In genomic region chr22:48488611-48489456, GRCh38 we compare ENCODE assay signal across 13 cellular contexts.
A peak's percentile ranks its signal among the peaks of the same experiment; 100 is the strongest.
DNase-seq lines count a peak whose midpoint lies in the region; ATAC-seq, FAIRE-seq and TF ChIP-seq lines count a peak whose summit lies in the region.
"Had no signal": no experiment of that assay in that cellular context is flagged by ENCODE, and none has a peak within 500 bp of the region (broad histone marks: within the 10 kb centered on the region; RNA-seq: fewer than 3 reads in every experiment).

No MANE protein-coding gene starts in this region.

- no peaks in the 10 kb centered on the region for H3K36me3 ChIP-seq in H7 (replicated peaks; ENCODE audit: control insufficient read depth, insufficient read depth, low read length)
- H3K36me3 ChIP-seq: transverse colon had no signal

- H3K9me3 ChIP-seq in A549, result no peaks in the 10 kb centered on the region
- H3K9me3 ChIP-seq: transverse colon had no signal

- peaks cover 45% of the 10 kb centered on the region for H3K4me1 ChIP-seq in A549

- H3K4me3 Mint-ChIP-seq in neural crest cell, result peak overlapping the region; percentile 91
- H3K4me3 Mint-ChIP-seq: activated naive CD8-positive, alpha-beta T cell treated with anti-CD3 and anti-CD28 coated beads, Interleukin-2, amount 10 ng/mL, durations not matched to agents 7 days and 5 days had no signal

- TF ChIP-seq POLR2A in A549 (IDR thresholded peaks at IDR 0.05; ENCODE audit: low read length), result no peak

- peak in 1 of 2 experiments; percentile 3; a peak in 1 of 5 replicates for TF ChIP-seq RAD21 in A549 (conservative IDR thresholded peaks at IDR 0.05 in 1 of 2, IDR thresholded peaks at IDR 0.05 in 1 of 2)

- no peaks in the 10 kb centered on the region for H3K9me3 Mint-ChIP-seq in neural crest cell
- H3K9me3 Mint-ChIP-seq: activated naive CD8-positive, alpha-beta T cell treated with anti-CD3 and anti-CD28 coated beads, Interleukin-2, amount 10 ng/mL, durations not matched to agents 7 days and 5 days had no signal

- peak overlapping the region; percentile 63 to 85; a peak in 5 of 6 replicates for H3K27ac ChIP-seq in A549
- H3K27ac ChIP-seq: transverse colon had no signal

- H3K36me3 Mint-ChIP-seq in neural crest cell (ENCODE audit: low read depth), result no peaks in the 10 kb centered on the region
- H3K36me3 Mint-ChIP-seq: activated naive CD8-positive, alpha-beta T cell treated with anti-CD3 and anti-CD28 coated beads, Interleukin-2, amount 10 ng/mL, durations not matched to agents 7 days and 5 days had no signal

- TF ChIP-seq CTCF in A549 (IDR thresholded peaks at IDR 0.05) (no peak), neural crest cell (conservative IDR thresholded peaks at IDR 0.05) (no peak)

- DNase-seq in A549 (ENCODE audit: low read depth in 1 of 2, low spot score in 1 of 2) (no peak), H7 (peak; percentile 98), ecto neural progenitor cell (ENCODE audit: low spot score) (peak; percentile 74), neural crest cell (ENCODE audit: low read depth, low spot score) (peak; percentile 37), DMS53 (lab: John Stamatoyannopoulos, UW) (no peak), EL (no peak), NCI-H2196 (lab: John Stamatoyannopoulos, UW; ENCODE audit: unreplicated experiment) (no peak)
- DNase-seq: activated naive CD8-positive, alpha-beta T cell treated with anti-CD3 and anti-CD28 coated beads, Interleukin-2, amount 10 ng/mL, durations not matched to agents 7 days and 5 days; IMR-90; mammary epithelial cell; T-helper 9 cell; transverse colon had no signal

- 92% methylated on average over 12 of the region's 76 CpGs for WGBS in A549 (ENCODE audit: missing lambda C conversion rate)

- peak overlapping the region; percentile 35; the same call in 1 of the 3 replicates for H3K4me2 ChIP-seq in A549

- H3K27me3 Mint-ChIP-seq in neural crest cell (ENCODE audit: low read depth), result peaks cover 52% of the 10 kb centered on the region

- H3K4me1 Mint-ChIP-seq in neural crest cell, result peaks cover 24% of the 10 kb centered on the region
- H3K4me1 Mint-ChIP-seq: activated naive CD8-positive, alpha-beta T cell treated with anti-CD3 and anti-CD28 coated beads, Interleukin-2, amount 10 ng/mL, durations not matched to agents 7 days and 5 days had no signal

- POLR2A ChIA-PET in A549 (lab: Yijun Ruan, JAX), result no interaction called here

- CTCF ChIA-PET in A549 (lab: Yijun Ruan, JAX), result no interaction called here

- H3K27ac Mint-ChIP-seq in neural crest cell (ENCODE audit: unreplicated experiment), result no peak overlapping the region
- H3K27ac Mint-ChIP-seq: activated naive CD8-positive, alpha-beta T cell treated with anti-CD3 and anti-CD28 coated beads, Interleukin-2, amount 10 ng/mL, durations not matched to agents 7 days and 5 days had no signal

- no peak overlapping the region for H3K4me3 ChIP-seq in A549
- peak overlapping the region; percentile 22 for H3K4me3 ChIP-seq in H7 (ENCODE audit: insufficient read depth, low read depth, low read length)

- ATAC-seq in A549 (no peak), GM21423 (IDR thresholded peaks at IDR 0.05; ENCODE audit: unreplicated experiment) (no peak)

- no peak for FAIRE-seq in A549 (lab: Jason Lieb, UNC)

- TF ChIP-seq EP300 in A549 (IDR thresholded peaks at IDR 0.05), result no peak

- H3K27me3 ChIP-seq in H7 (ENCODE audit: control insufficient read depth, insufficient read depth, low read length), result peaks cover 20% of the 10 kb centered on the region

TF ChIP-seq in A549, 52 proteins besides CTCF, POLR2A, EP300 and RAD21:
- TF ChIP-seq, protein P1, sequence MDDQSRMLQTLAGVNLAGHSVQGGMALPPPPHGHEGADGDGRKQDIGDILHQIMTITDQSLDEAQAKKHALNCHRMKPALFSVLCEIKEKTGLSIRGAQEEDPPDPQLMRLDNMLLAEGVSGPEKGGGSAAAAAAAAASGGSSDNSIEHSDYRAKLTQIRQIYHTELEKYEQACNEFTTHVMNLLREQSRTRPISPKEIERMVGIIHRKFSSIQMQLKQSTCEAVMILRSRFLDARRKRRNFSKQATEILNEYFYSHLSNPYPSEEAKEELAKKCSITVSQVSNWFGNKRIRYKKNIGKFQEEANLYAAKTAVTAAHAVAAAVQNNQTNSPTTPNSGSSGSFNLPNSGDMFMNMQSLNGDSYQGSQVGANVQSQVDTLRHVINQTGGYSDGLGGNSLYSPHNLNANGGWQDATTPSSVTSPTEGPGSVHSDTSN (IDR thresholded peaks at IDR 0.05), result no peak
- TF ChIP-seq ESRRA (IDR thresholded peaks at IDR 0.05; ENCODE audit: borderline replicate concordance, low read length) (no peak), HMGXB4 (CRISPR knock-in tag; IDR thresholded peaks at IDR 0.05; ENCODE audit: borderline replicate concordance) (no peak), RFX5 (IDR thresholded peaks at IDR 0.05) (no peak), E2F6 (IDR thresholded peaks at IDR 0.05; ENCODE audit: borderline replicate concordance, low read depth) (no peak), RCOR1 (IDR thresholded peaks at IDR 0.05; ENCODE audit: low read depth, low read length) (no peak), NFE2L2 (conservative IDR thresholded peaks at IDR 0.05; ENCODE audit: low read length) (no peak), FOXS1 (CRISPR knock-in tag; IDR thresholded peaks at IDR 0.05) (no peak), NR3C1 (IDR thresholded peaks at IDR 0.05) (no peak), JUNB (IDR thresholded peaks at IDR 0.05) (no peak), EHMT2 (IDR thresholded peaks at IDR 0.05; ENCODE audit: low read depth) (no peak), SREBF2 (IDR thresholded peaks at IDR 0.05) (no peak), HEYL (CRISPR knock-in tag; IDR thresholded peaks at IDR 0.05) (no peak), HOXB5 (CRISPR knock-in tag; IDR thresholded peaks at IDR 0.05) (no peak), SMC3 (IDR thresholded peaks at IDR 0.05) (no peak), RARB (CRISPR knock-in tag; IDR thresholded peaks at IDR 0.05) (no peak), REST (IDR thresholded peaks at IDR 0.05) (no peak), MYC (IDR thresholded peaks at IDR 0.05; ENCODE audit: borderline replicate concordance, low read length) (no peak)
- TF ChIP-seq, protein P2, sequence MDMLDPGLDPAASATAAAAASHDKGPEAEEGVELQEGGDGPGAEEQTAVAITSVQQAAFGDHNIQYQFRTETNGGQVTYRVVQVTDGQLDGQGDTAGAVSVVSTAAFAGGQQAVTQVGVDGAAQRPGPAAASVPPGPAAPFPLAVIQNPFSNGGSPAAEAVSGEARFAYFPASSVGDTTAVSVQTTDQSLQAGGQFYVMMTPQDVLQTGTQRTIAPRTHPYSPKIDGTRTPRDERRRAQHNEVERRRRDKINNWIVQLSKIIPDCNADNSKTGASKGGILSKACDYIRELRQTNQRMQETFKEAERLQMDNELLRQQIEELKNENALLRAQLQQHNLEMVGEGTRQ (IDR thresholded peaks at IDR 0.05), result no peak

Comparison
In these comparisons a context has a peak if more than half of its experiments do, and no peak if none do; other contexts are left out.
1. DNase-seq: peak in H7 (single experiment), ecto neural progenitor cell (single experiment) and neural crest cell (single experiment); none in A549 (0 of 2), DMS53 (single experiment), EL (single experiment) and NCI-H2196 (single experiment).